8 cellular contexts compared by ENCODE assay signal in genomic region chr12:6821674-6822433, GRCh38. TPM values are rescaled to one million over a fixed set of nuclear protein-coding genes. Genes with fewer than 3 reads are reported as not detected.
A peak's percentile ranks its signal among the peaks of the same experiment; 100 is the strongest.
DNase-seq lines count a peak whose midpoint lies in the region; ATAC-seq, FAIRE-seq and TF ChIP-seq lines count a peak whose summit lies in the region.

Gene GPR162 (plus strand): TSS chr12:6821821. CDS start chr12:6823899, 2,078 bp downstream.

- H2AFZ ChIP-seq in MM.1S (ENCODE audit: low read length), result no peak within 1 kb of the TSS

- H3K4me3 ChIP-seq in foreskin fibroblast (ENCODE audit: low read depth in 1 of 2, low read length in 2 of 2) (peak within 1 kb of the TSS; percentile 41 to 68), MM.1S (ENCODE audit: low read length) (no peak within 1 kb of the TSS)

- peaks cover 42% of the 10 kb centered on the region for H3K36me3 Mint-ChIP-seq in CD4-positive, alpha-beta T cell (ENCODE audit: low read depth)
- H3K36me3 Mint-ChIP-seq in nephron (ENCODE audit: low read depth), result peaks cover 4% of the 10 kb centered on the region

- POLR2A ChIA-PET in CD4-positive, alpha-beta T cell (lab: Charles Lee), result interaction anchor here (0.6 to 2.4 kb wide), 8 partner anchors 11 to 132 kb away, joined by 3 to 18 read pairs (median 6); partner anchors contain the start of genes C12orf57, CD4, CDCA3 and MLF2

- no peaks in the 10 kb centered on the region for H3K9me3 ChIP-seq in CD4-positive, alpha-beta T cell (ENCODE audit: control insufficient read depth, low read length)
- H3K9me3 ChIP-seq in MM.1S (replicated peaks; ENCODE audit: insufficient read depth, low read length), result no peaks in the 10 kb centered on the region

- no peaks in the 10 kb centered on the region for H4K20me1 ChIP-seq in MM.1S (ENCODE audit: insufficient read depth, low read length)

- H3K27ac Mint-ChIP-seq in CD4-positive, alpha-beta T cell, result peak within 1 kb of the TSS; percentile 69
- H3K27ac Mint-ChIP-seq in nephron, result peak within 1 kb of the TSS; percentile 90 to 98 (median 91)

- no peak for DNase-seq in CD4-positive, alpha-beta T cell
- DNase-seq in HTR-8/SVneo (ENCODE audit: insufficient read length, low spot score) (peak; percentile 73), UCSD-AML1 (lab: John Stamatoyannopoulos, UW; ENCODE audit: unreplicated experiment) (peak; percentile 76), foreskin fibroblast (peak in 1 of 2 donors; percentile 74), MM.1S (no peak)

- TF ChIP-seq CTCF in CD4-positive, alpha-beta T cell (IDR thresholded peaks at IDR 0.05), result no peak
- no peak for TF ChIP-seq CTCF in foreskin fibroblast (IDR thresholded peaks at IDR 0.05; ENCODE audit: low read depth, low read length)
- no peak for TF ChIP-seq CTCF in nephron (IDR thresholded peaks at IDR 0.05; ENCODE audit: unreplicated experiment in 3 of 3)
- no peak for TF ChIP-seq CTCF in MM.1S (IDR thresholded peaks at IDR 0.05; ENCODE audit: low read length)

- peaks cover 16% of the 10 kb centered on the region for H3K4me1 Mint-ChIP-seq in CD4-positive, alpha-beta T cell (ENCODE audit: low read depth)
- peaks cover 57% of the 10 kb centered on the region for H3K4me1 Mint-ChIP-seq in nephron

- CTCF ChIA-PET in CD4-positive, alpha-beta T cell (lab: Charles Lee), result interaction anchor here (0.8 to 1.0 kb wide), 2 partner anchors 14 to 68 kb away, joined by 3 to 4 read pairs; partner anchors contain the start of gene MLF2

- peaks cover 26% of the 10 kb centered on the region for H3K27me3 Mint-ChIP-seq in CD4-positive, alpha-beta T cell
- H3K27me3 Mint-ChIP-seq in nephron (ENCODE audit: low read depth), result peaks cover 4% of the 10 kb centered on the region

- no peak for FAIRE-seq in HTR-8/SVneo (lab: Jason Lieb, UNC)

- H3K4me1 ChIP-seq in MM.1S (ENCODE audit: low read length), result no peaks in the 10 kb centered on the region

- H3K9me3 Mint-ChIP-seq in CD4-positive, alpha-beta T cell, result no peaks in the 10 kb centered on the region
- no peaks in the 10 kb centered on the region for H3K9me3 Mint-ChIP-seq in nephron

- no peak within 1 kb of the TSS for H3K4me2 ChIP-seq in MM.1S (ENCODE audit: low read depth, low read length)

- H3K27ac ChIP-seq in CD4-positive, alpha-beta T cell (ENCODE audit: low read depth, low read length), result no peak within 1 kb of the TSS
- no peak within 1 kb of the TSS for H3K27ac ChIP-seq in MM.1S (ENCODE audit: low read length)

- H3K4me3 Mint-ChIP-seq in CD4-positive, alpha-beta T cell, result peak within 1 kb of the TSS; percentile 63
- peak within 1 kb of the TSS; percentile 84 to 86 (median 85) for H3K4me3 Mint-ChIP-seq in nephron

- H3K9me2 ChIP-seq in MM.1S (replicated peaks; ENCODE audit: insufficient read depth, low read length), result no peaks in the 10 kb centered on the region

- peaks cover 11% of the 10 kb centered on the region for H3K27me3 ChIP-seq in CD4-positive, alpha-beta T cell (ENCODE audit: control insufficient read depth, insufficient read depth, low read length)
- H3K27me3 ChIP-seq in MM.1S (replicated peaks; ENCODE audit: insufficient read depth, low read length), result peaks cover 74% of the 10 kb centered on the region

- intact Hi-C loops in CD4-positive, alpha-beta T cell (cut with DNase I, micrococcal nuclease), result no loop called here

- H3K9ac ChIP-seq in MM.1S (ENCODE audit: low read length), result no peak within 1 kb of the TSS

- H3F3A ChIP-seq in MM.1S (ENCODE audit: insufficient read depth, low read length), result no peaks in the 10 kb centered on the region

- no peaks in the 10 kb centered on the region for H3K36me3 ChIP-seq in MM.1S (replicated peaks; ENCODE audit: insufficient read depth, low read length)

- no peaks in the 10 kb centered on the region for H3K79me2 ChIP-seq in MM.1S (ENCODE audit: low read length)

- ATAC-seq in CD4-positive, alpha-beta T cell (ENCODE audit: poor library complexity), result peak; percentile 18
- ATAC-seq in HG03442 (IDR thresholded peaks at IDR 0.05; ENCODE audit: unreplicated experiment), result no peak
- no peak for ATAC-seq in GM21360 (IDR thresholded peaks at IDR 0.05; ENCODE audit: unreplicated experiment)

RNA-seq across cellular contexts. Expression of gene GPR162, which starts in this region (rescaled TPM):
- total RNA-seq in CD4-positive, alpha-beta T cell, result not detected

Comparison
In these comparisons a context has a peak if more than half of its experiments do, and no peak if none do; other contexts are left out.
1. Peak in ATAC-seq in CD4-positive, alpha-beta T cell; RNA of the gene not detected or under 1 TPM.
2. DNase-seq: peak in HTR-8/SVneo (single experiment) and UCSD-AML1 (single experiment); none in CD4-positive, alpha-beta T cell (0 of 10) and MM.1S (single experiment).